Comparison of ENCODE assay signal across 25 cellular contexts in genomic region chr18:75837316-75837715, GRCh38.
DNase-seq lines count a peak whose midpoint lies in the region; FAIRE-seq and TF ChIP-seq lines count a peak whose summit lies in the region.
"Had no signal": no experiment of that assay in that cellular context is flagged by ENCODE, and none has a peak within 500 bp of the region (broad histone marks: within the 10 kb centered on the region; RNA-seq: fewer than 3 reads in every experiment).

No MANE protein-coding gene starts in this region.

- no peaks in the 10 kb centered on the region for H3K27me3 ChIP-seq in esophagus muscularis mucosa
- H3K27me3 ChIP-seq: BE2C, BLaER1 had no signal

- 81% methylated on average over 2 of the region's 2 CpGs for WGBS in esophagus muscularis mucosa

- no peaks in the 10 kb centered on the region for H3K36me3 Mint-ChIP-seq in osteocyte (ENCODE audit: unreplicated experiment)
- H3K36me3 Mint-ChIP-seq in activated CD4-positive, alpha-beta memory T cell treated with anti-CD3 and anti-CD28 coated beads, Interleukin-2, amount 10 ng/mL, durations not matched to agents 7 days and 5 days (ENCODE audit: low read depth) = no peaks in the 10 kb centered on the region
- H3K36me3 Mint-ChIP-seq: CD14-positive monocyte; CD4-positive, alpha-beta memory T cell; CD4-positive, CD25-positive, alpha-beta regulatory T cell; CD8-positive, alpha-beta memory T cell had no signal

- peak; percentile 87 for DNase-seq in esophagus muscularis mucosa (ENCODE audit: extremely low spot score)
- peak; percentile 56 for DNase-seq in osteocyte (ENCODE audit: extremely low spot score, unreplicated experiment)
- no peak for DNase-seq in GM12891 (ENCODE audit: insufficient read length, low spot score)
- DNase-seq in cerebellar nuclear complex (lab: John Stamatoyannopoulos, UW) = no peak
- no peak for DNase-seq in activated CD4-positive, alpha-beta memory T cell treated with anti-CD3 and anti-CD28 coated beads, Interleukin-2, amount 10 ng/mL, durations not matched to agents 7 days and 5 days
- DNase-seq: 8988T; ACHN; BE2C; C1 segment of cervical spinal cord; CD4-positive, alpha-beta memory T cell; CD4-positive, CD25-positive, alpha-beta regulatory T cell; CD8-positive, alpha-beta memory T cell; COR-L47; DMS 273 treated with DMSO at 0.1 percent for 48 hours; DMS153; DMS53; DMS79; DND-41; EL; GDM1 had no signal

- H3K36me3 ChIP-seq in esophagus muscularis mucosa = no peaks in the 10 kb centered on the region
- H3K36me3 ChIP-seq: BE2C, BLaER1 had no signal

- no peaks in the 10 kb centered on the region for H3K27me3 Mint-ChIP-seq in osteocyte (ENCODE audit: unreplicated experiment)
- H3K27me3 Mint-ChIP-seq in activated CD4-positive, alpha-beta memory T cell treated with anti-CD3 and anti-CD28 coated beads, Interleukin-2, amount 10 ng/mL, durations not matched to agents 7 days and 5 days = no peaks in the 10 kb centered on the region
- H3K27me3 Mint-ChIP-seq: CD4-positive, CD25-positive, alpha-beta regulatory T cell had no signal

- no peaks in the 10 kb centered on the region for H3K4me1 ChIP-seq in esophagus muscularis mucosa
- H3K4me1 ChIP-seq: BE2C had no signal

- no peak overlapping the region for H3K4me3 ChIP-seq in esophagus muscularis mucosa
- H3K4me3 ChIP-seq: BLaER1, GM12878 had no signal

- FAIRE-seq in GM12891 (lab: Jason Lieb, UNC) = no peak
- FAIRE-seq: A204.1, GM12878, GM19239 had no signal

- intact Hi-C loops in esophagus muscularis mucosa (cut with DNase I) = no loop called here

- no peaks in the 10 kb centered on the region for H3K9me3 ChIP-seq in esophagus muscularis mucosa
- H3K9me3 ChIP-seq: BE2C had no signal

- no peak overlapping the region for H3K27ac ChIP-seq in esophagus muscularis mucosa (replicated peaks in 1 of 4)
- H3K27ac ChIP-seq: BLaER1 had no signal

- no peak for TF ChIP-seq CTCF in esophagus muscularis mucosa (IDR thresholded peaks at IDR 0.05)
- TF ChIP-seq CTCF in osteocyte (IDR thresholded peaks at IDR 0.05) = no peak

- H3K4me3 Mint-ChIP-seq in osteocyte (ENCODE audit: unreplicated experiment) = no peak overlapping the region
- no peak overlapping the region for H3K4me3 Mint-ChIP-seq in activated CD4-positive, alpha-beta memory T cell treated with anti-CD3 and anti-CD28 coated beads, Interleukin-2, amount 10 ng/mL, durations not matched to agents 7 days and 5 days
- H3K4me3 Mint-ChIP-seq: CD14-positive monocyte; CD4-positive, alpha-beta memory T cell; CD4-positive, CD25-positive, alpha-beta regulatory T cell; CD8-positive, alpha-beta memory T cell had no signal

- no peak overlapping the region for H3K27ac Mint-ChIP-seq in osteocyte (ENCODE audit: unreplicated experiment)
- no peak overlapping the region for H3K27ac Mint-ChIP-seq in activated CD4-positive, alpha-beta memory T cell treated with anti-CD3 and anti-CD28 coated beads, Interleukin-2, amount 10 ng/mL, durations not matched to agents 7 days and 5 days
- H3K27ac Mint-ChIP-seq: CD14-positive monocyte; CD4-positive, alpha-beta memory T cell; CD4-positive, CD25-positive, alpha-beta regulatory T cell; CD8-positive, alpha-beta memory T cell had no signal

- no peak for TF ChIP-seq EP300 in esophagus muscularis mucosa (IDR thresholded peaks at IDR 0.05)

- CTCF ChIA-PET in activated CD4-positive, alpha-beta memory T cell treated with anti-CD3 and anti-CD28 coated beads, Interleukin-2, amount 10 ng/mL, durations not matched to agents 7 days and 5 days (lab: Charles Lee) = no interaction called here

- TF ChIP-seq POLR2A in esophagus muscularis mucosa (IDR thresholded peaks at IDR 0.05; ENCODE audit: low read depth) = no peak
- no peak for TF ChIP-seq POLR2A in GM12891 (IDR thresholded peaks at IDR 0.05; ENCODE audit: low read depth, low read length)

- H3K4me1 Mint-ChIP-seq in osteocyte (ENCODE audit: unreplicated experiment) = no peaks in the 10 kb centered on the region
- H3K4me1 Mint-ChIP-seq in activated CD4-positive, alpha-beta memory T cell treated with anti-CD3 and anti-CD28 coated beads, Interleukin-2, amount 10 ng/mL, durations not matched to agents 7 days and 5 days = no peaks in the 10 kb centered on the region
- H3K4me1 Mint-ChIP-seq: CD14-positive monocyte; CD4-positive, alpha-beta memory T cell; CD4-positive, CD25-positive, alpha-beta regulatory T cell; CD8-positive, alpha-beta memory T cell had no signal

- POLR2A ChIA-PET in activated CD4-positive, alpha-beta memory T cell treated with anti-CD3 and anti-CD28 coated beads, Interleukin-2, amount 10 ng/mL, durations not matched to agents 7 days and 5 days (lab: Charles Lee) = no interaction called here

- H3K9me3 Mint-ChIP-seq in osteocyte (ENCODE audit: unreplicated experiment) = peaks cover 23% of the 10 kb centered on the region
- no peaks in the 10 kb centered on the region for H3K9me3 Mint-ChIP-seq in activated CD4-positive, alpha-beta memory T cell treated with anti-CD3 and anti-CD28 coated beads, Interleukin-2, amount 10 ng/mL, durations not matched to agents 7 days and 5 days
- H3K9me3 Mint-ChIP-seq: CD4-positive, CD25-positive, alpha-beta regulatory T cell had no signal

TF ChIP-seq in GM12891, 5 proteins besides CTCF, POLR2A, EP300 and RAD21:
- TF ChIP-seq SPI1 (IDR thresholded peaks at IDR 0.05; ENCODE audit: low read depth, low read length) (no peak), POU2F2 (IDR thresholded peaks at IDR 0.05; ENCODE audit: low read depth, low read length) (no peak), TAF1 (IDR thresholded peaks at IDR 0.05; ENCODE audit: low read depth, low read length) (no peak), PAX5 (IDR thresholded peaks at IDR 0.05; ENCODE audit: insufficient read depth, low read length, severe bottlenecking) (no peak), POLR2AphosphoS5 (IDR thresholded peaks at IDR 0.05; ENCODE audit: low read depth, low read length) (no peak)

Comparison
In these comparisons a context has a peak if more than half of its experiments do, and no peak if none do; other contexts are left out.
1. DNase-seq: peak in esophagus muscularis mucosa (single experiment) and osteocyte (single experiment); none in GM12891 (single experiment), cerebellar nuclear complex (0 of 2) and activated CD4-positive, alpha-beta memory T cell treated with anti-CD3 and anti-CD28 coated beads, Interleukin-2, amount 10 ng/mL, durations not matched to agents 7 days and 5 days (single experiment).